31 cellular contexts compared by ENCODE assay signal in genomic region chr20:57905448-57905847, GRCh38.
"Had no signal": no experiment of that assay in that cellular context is flagged by ENCODE, and none has a peak within 500 bp of the region (broad histone marks: within the 10 kb centered on the region; RNA-seq: fewer than 3 reads in every experiment).

No MANE protein-coding gene starts in this region.

- H3K36me3 ChIP-seq: breast epithelium, cardiac muscle cell, colonic mucosa, esophagus squamous epithelium, gastroesophageal sphincter had no signal

- H3K27ac Mint-ChIP-seq: activated CD4-positive, alpha-beta memory T cell treated with anti-CD3 and anti-CD28 coated beads, Interleukin-2, amount 10 ng/mL, durations not matched to agents 7 days and 5 days; activated CD4-positive, alpha-beta T cell treated with anti-CD3 and anti-CD28 coated beads for 36 hours; activated CD4-positive, alpha-beta T cell treated with anti-CD3 and anti-CD28 coated beads, Interleukin-2, amount 10 ng/mL, durations not matched to agents 24 days and 14 days; activated naive CD8-positive, alpha-beta T cell; activated T-cell treated with anti-CD3 and anti-CD28 coated beads, Interleukin-2, amount 50 U/mL, for 24 hours; activated T-cell treated with anti-CD3 and anti-CD28 coated beads, Interleukin-2, amount 50 U/mL, for 72 hours had no signal

- H3K4me1 ChIP-seq: breast epithelium, colonic mucosa, esophagus squamous epithelium, gastroesophageal sphincter had no signal

- H3K27ac ChIP-seq: breast epithelium, cardiac muscle cell, colonic mucosa, epithelial cell of prostate, esophagus squamous epithelium, gastroesophageal sphincter had no signal

- H3K4me3 Mint-ChIP-seq: activated CD4-positive, alpha-beta memory T cell treated with anti-CD3 and anti-CD28 coated beads, Interleukin-2, amount 10 ng/mL, durations not matched to agents 7 days and 5 days; activated CD4-positive, alpha-beta T cell treated with anti-CD3 and anti-CD28 coated beads for 36 hours; activated CD4-positive, alpha-beta T cell treated with anti-CD3 and anti-CD28 coated beads, Interleukin-2, amount 10 ng/mL, durations not matched to agents 24 days and 14 days; activated naive CD8-positive, alpha-beta T cell; activated T-cell treated with anti-CD3 and anti-CD28 coated beads, Interleukin-2, amount 50 U/mL, for 24 hours; activated T-cell treated with anti-CD3 and anti-CD28 coated beads, Interleukin-2, amount 50 U/mL, for 72 hours had no signal

- H3K9me3 ChIP-seq: breast epithelium, colonic mucosa, esophagus squamous epithelium, gastroesophageal sphincter had no signal

- H3K9me3 Mint-ChIP-seq: activated CD4-positive, alpha-beta memory T cell treated with anti-CD3 and anti-CD28 coated beads, Interleukin-2, amount 10 ng/mL, durations not matched to agents 7 days and 5 days; activated CD4-positive, alpha-beta T cell treated with anti-CD3 and anti-CD28 coated beads, Interleukin-2, amount 10 ng/mL, durations not matched to agents 24 days and 14 days; activated T-cell treated with anti-CD3 and anti-CD28 coated beads, Interleukin-2, amount 50 U/mL, for 24 hours; activated T-cell treated with anti-CD3 and anti-CD28 coated beads, Interleukin-2, amount 50 U/mL, for 72 hours had no signal

- H3K27me3 ChIP-seq: breast epithelium, colonic mucosa, gastroesophageal sphincter had no signal

- H3K36me3 Mint-ChIP-seq: activated naive CD8-positive, alpha-beta T cell had no signal

- ATAC-seq: activated CD4-positive, alpha-beta T cell treated with anti-CD3 and anti-CD28 coated beads for 36 hours; activated T-cell treated with anti-CD3 and anti-CD28 coated beads, Interleukin-2, amount 50 U/mL, for 72 hours; gastroesophageal sphincter had no signal

- FAIRE-seq: astrocyte, endometrium, endothelial cell of umbilical vein had no signal

- DNase-seq: activated CD4-positive, alpha-beta memory T cell treated with anti-CD3 and anti-CD28 coated beads, Interleukin-2, amount 10 ng/mL, durations not matched to agents 7 days and 5 days; activated CD4-positive, alpha-beta T cell treated with anti-CD3 and anti-CD28 coated beads for 36 hours; activated CD4-positive, alpha-beta T cell treated with anti-CD3 and anti-CD28 coated beads, Interleukin-2, amount 10 ng/mL, durations not matched to agents 24 days and 14 days; activated CD4-positive, alpha-beta T cell treated with anti-CD3 and anti-CD28 coated beads, Interleukin-2, amount 50 U/mL, for 4 hours; activated CD4-positive, CD25-positive, alpha-beta regulatory T cell; activated CD4-positive, CD25-positive, alpha-beta regulatory T cell treated with anti-CD3 and anti-CD28 coated beads, Interleukin-2, amount 50 U/mL, for 72 hours; activated CD8-positive, alpha-beta memory T cell treated with anti-CD3 and anti-CD28 coated beads, Interleukin-2, amount 50 U/mL, for 48 hours; activated gamma-delta T cell; activated naive CD4-positive, alpha-beta T cell; activated naive CD4-positive, alpha-beta T cell treated with anti-CD3 and anti-CD28 coated beads, Interleukin-2, amount 50 U/mL, for 16 hours; activated T-cell treated with anti-CD3 and anti-CD28 coated beads for 4 hours; activated T-cell treated with anti-CD3 and anti-CD28 coated beads, Interleukin-2, amount 50 U/mL, for 24 hours; activated T-cell treated with anti-CD3 and anti-CD28 coated beads, Interleukin-2, amount 50 U/mL, for 72 hours; amniotic stem cell; anterior cingulate cortex; central memory CD4-positive, alpha-beta T cell; cerebellar nuclear complex; colonic mucosa; effector CD8-positive, alpha-beta T cell; esophagus squamous epithelium; foreskin melanocyte; T-helper 1 cell; T-helper 2 cell had no signal

- H3K4me3 ChIP-seq: breast epithelium, cardiac muscle cell, colonic mucosa, esophagus squamous epithelium, gastroesophageal sphincter had no signal

- H3K4me1 Mint-ChIP-seq: activated CD4-positive, alpha-beta T cell treated with anti-CD3 and anti-CD28 coated beads for 36 hours; activated CD4-positive, alpha-beta T cell treated with anti-CD3 and anti-CD28 coated beads, Interleukin-2, amount 10 ng/mL, durations not matched to agents 24 days and 14 days had no signal
